28 cellular contexts compared by ENCODE assay signal in the genomic region with DNA sequence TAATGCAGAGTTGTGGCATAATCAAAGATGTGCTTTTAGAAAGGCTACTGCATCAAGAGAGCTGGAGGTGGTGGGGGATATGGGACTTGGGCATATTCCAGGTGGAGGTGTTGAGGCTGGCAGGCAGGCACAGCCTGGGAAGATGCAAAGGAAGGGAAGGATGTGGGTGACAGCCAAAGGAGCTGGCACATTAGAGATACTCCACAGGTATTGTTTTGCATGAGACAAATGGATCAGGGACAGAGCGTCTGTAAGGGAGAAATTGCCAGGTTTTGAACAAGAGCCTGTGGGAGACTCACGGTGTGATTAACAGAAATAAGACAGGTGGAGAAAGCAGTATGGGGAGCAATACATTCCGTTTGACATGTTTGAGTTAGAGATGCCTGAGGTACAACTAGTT.
"Had no signal": no experiment of that assay in that cellular context is flagged by ENCODE, and none has a peak within 500 bp of the region (broad histone marks: within the 10 kb centered on the region; RNA-seq: fewer than 3 reads in every experiment).

No MANE protein-coding gene starts in this region.

- DNase-seq: Kasumi-1, KG1, MG63, NCI-H1048, NCI-H1092 treated with DMSO at 0.1 percent for 48 hours, NCI-H1105 treated with DMSO at 0.1 percent for 48 hours, NCI-H1417, NCI-H1436, NCI-H146, NCI-H187, NCI-H1930, NCI-H2081 treated with DMSO at 0.1 percent for 48 hours, NCI-H2107, NCI-H2171, NCI-H226, NCI-H446 treated with DMSO at 0.1 percent for 48 hours, NCI-H510A, NCI-H774, PC-9, SHP77, SIG-M5, SJCRH30, T-cell had no signal

- FAIRE-seq: RCC 7860 had no signal

- H3K36me3 ChIP-seq: MG63 had no signal

- H3K27me3 ChIP-seq: MG63, SJCRH30 had no signal

- H3K4me3 ChIP-seq: MG63, PC-9, SJCRH30, SK-N-MC had no signal

- ATAC-seq: Panc1, Right ventricle myocardium inferior, SK-N-SH treated with all-trans-retinoic acid at 6 μM for 48 hours, T-cell had no signal
